ENCODE assay signal across 22 cellular contexts in genomic region chr1:80441664-80442063, GRCh38.
A peak's percentile ranks its signal among the peaks of the same experiment; 100 is the strongest.
DNase-seq lines count a peak whose midpoint lies in the region; ATAC-seq and TF ChIP-seq lines count a peak whose summit lies in the region.
"Had no signal": no experiment of that assay in that cellular context is flagged by ENCODE, and none has a peak within 500 bp of the region (broad histone marks: within the 10 kb centered on the region; RNA-seq: fewer than 3 reads in every experiment).

No MANE protein-coding gene starts in this region.

- intact Hi-C loops in CD4-positive, alpha-beta T cell (cut with DNase I, micrococcal nuclease), result no loop called here

- peak; percentile 5 for DNase-seq in NCI-H82 (lab: John Stamatoyannopoulos, UW)
- DNase-seq in NCI-H82 treated with DMSO at 0.1 percent for 48 hours (lab: John Stamatoyannopoulos, UW; ENCODE audit: unreplicated experiment), result no peak
- DNase-seq in endothelial cell (ENCODE audit: low spot score), result peak; percentile 7
- DNase-seq in renal cortical epithelial cell (ENCODE audit: low read depth), result peak; percentile 24
- DNase-seq in activated effector memory CD4-positive, alpha-beta T cell treated with Interleukin-2 at 50 U/mL for 16 hours, result no peak
- no peak for DNase-seq in CD4-positive, alpha-beta T cell
- DNase-seq in caudate nucleus (lab: John Stamatoyannopoulos, UW), result no peak
- DNase-seq: activated CD4-positive, alpha-beta T cell treated with anti-CD3 and anti-CD28 coated beads for 36 hours; activated effector memory CD4-positive, alpha-beta T cell treated with anti-CD3 and anti-CD28 coated beads, Interleukin-2, amount 50 U/mL, for 16 hours; amniotic stem cell; CD4-positive, CD25-positive, alpha-beta regulatory T cell; effector CD8-positive, alpha-beta T cell; heart right ventricle; NCI-H1092 treated with DMSO at 0.1 percent for 48 hours; NCI-H2107; NCI-H526 treated with DMSO at 0.1 percent for 48 hours; nephron progenitor cell; psoas muscle had no signal

- H3K27me3 ChIP-seq in CD4-positive, alpha-beta T cell (ENCODE audit: control insufficient read depth, insufficient read depth, low read length), result no peaks in the 10 kb centered on the region
- H3K27me3 ChIP-seq: heart right ventricle had no signal

- POLR2A ChIA-PET in CD4-positive, alpha-beta T cell (lab: Charles Lee), result no interaction called here

- 0 out of 2 replicates have a peak, but pooled peaks have one; percentile 16 for TF ChIP-seq RAD21 in Ishikawa (IDR thresholded peaks at IDR 0.05; ENCODE audit: low read depth)

- no peaks in the 10 kb centered on the region for H3K27me3 Mint-ChIP-seq in endothelial cell (ENCODE audit: unreplicated experiment)
- H3K27me3 Mint-ChIP-seq in CD4-positive, alpha-beta T cell, result no peaks in the 10 kb centered on the region
- H3K27me3 Mint-ChIP-seq: activated CD4-positive, alpha-beta T cell treated with anti-CD3 and anti-CD28 coated beads for 36 hours; CD4-positive, CD25-positive, alpha-beta regulatory T cell; memory B cell had no signal

- no peak for TF ChIP-seq CTCF in endothelial cell (IDR thresholded peaks at IDR 0.05; ENCODE audit: unreplicated experiment)
- no peak for TF ChIP-seq CTCF in CD4-positive, alpha-beta T cell (IDR thresholded peaks at IDR 0.05)

- H3K36me3 Mint-ChIP-seq in endothelial cell (ENCODE audit: low read depth, unreplicated experiment), result no peaks in the 10 kb centered on the region
- H3K36me3 Mint-ChIP-seq in CD4-positive, alpha-beta T cell (ENCODE audit: low read depth), result no peaks in the 10 kb centered on the region
- H3K36me3 Mint-ChIP-seq: CD4-positive, CD25-positive, alpha-beta regulatory T cell; memory B cell had no signal

- H3K9me3 Mint-ChIP-seq in endothelial cell (ENCODE audit: unreplicated experiment), result no peaks in the 10 kb centered on the region
- peaks cover 5% of the 10 kb centered on the region for H3K9me3 Mint-ChIP-seq in CD4-positive, alpha-beta T cell
- H3K9me3 Mint-ChIP-seq: memory B cell, nephron progenitor cell had no signal

- H3K9me3 ChIP-seq in CD4-positive, alpha-beta T cell (ENCODE audit: control insufficient read depth, low read length), result peaks cover 7% of the 10 kb centered on the region
- H3K9me3 ChIP-seq: HAP-1, heart right ventricle, psoas muscle had no signal

- no peak for TF ChIP-seq EP300 in Ishikawa (IDR thresholded peaks at IDR 0.05; ENCODE audit: borderline replicate concordance)

- no peak overlapping the region for H3K4me3 Mint-ChIP-seq in endothelial cell (ENCODE audit: unreplicated experiment)
- H3K4me3 Mint-ChIP-seq in CD4-positive, alpha-beta T cell, result no peak overlapping the region
- H3K4me3 Mint-ChIP-seq: activated CD4-positive, alpha-beta T cell treated with anti-CD3 and anti-CD28 coated beads for 36 hours; CD4-positive, CD25-positive, alpha-beta regulatory T cell; memory B cell; nephron progenitor cell had no signal

- H3K4me1 Mint-ChIP-seq in endothelial cell (ENCODE audit: unreplicated experiment), result peaks cover 20% of the 10 kb centered on the region
- H3K4me1 Mint-ChIP-seq in CD4-positive, alpha-beta T cell (ENCODE audit: low read depth), result no peaks in the 10 kb centered on the region
- H3K4me1 Mint-ChIP-seq: activated CD4-positive, alpha-beta T cell treated with anti-CD3 and anti-CD28 coated beads for 36 hours; CD4-positive, CD25-positive, alpha-beta regulatory T cell; nephron progenitor cell had no signal

- H3K27ac ChIP-seq in CD4-positive, alpha-beta T cell (ENCODE audit: low read depth, low read length), result no peak overlapping the region
- H3K27ac ChIP-seq in caudate nucleus (ENCODE audit: low read depth, low read length), result no peak overlapping the region
- H3K27ac ChIP-seq: heart right ventricle, KMS-11, psoas muscle had no signal

- H3K27ac Mint-ChIP-seq in endothelial cell (ENCODE audit: unreplicated experiment), result no peak overlapping the region
- H3K27ac Mint-ChIP-seq in CD4-positive, alpha-beta T cell, result no peak overlapping the region
- H3K27ac Mint-ChIP-seq: activated CD4-positive, alpha-beta T cell treated with anti-CD3 and anti-CD28 coated beads for 36 hours; CD4-positive, CD25-positive, alpha-beta regulatory T cell; memory B cell; nephron progenitor cell had no signal

- CTCF ChIA-PET in CD4-positive, alpha-beta T cell (lab: Charles Lee), result no interaction called here

- no peak for ATAC-seq in CD4-positive, alpha-beta T cell (ENCODE audit: poor library complexity)
- ATAC-seq: activated CD4-positive, alpha-beta T cell treated with anti-CD3 and anti-CD28 coated beads for 36 hours; heart right ventricle; psoas muscle had no signal

TF ChIP-seq in Ishikawa, 13 proteins besides CTCF, POLR2A, EP300 and RAD21:
- TF ChIP-seq MAX (IDR thresholded peaks at IDR 0.05) (no peak), NFIC (IDR thresholded peaks at IDR 0.05) (no peak), TAF1 (IDR thresholded peaks at IDR 0.05; ENCODE audit: low read depth) (no peak), CREB1 (IDR thresholded peaks at IDR 0.05; ENCODE audit: low read depth) (no peak), EGR1 (IDR thresholded peaks at IDR 0.05) (no peak), YY1 (IDR thresholded peaks at IDR 0.05; ENCODE audit: low read depth) (no peak), TCF12 (IDR thresholded peaks at IDR 0.05; ENCODE audit: low read depth) (no peak), ZBTB7A (IDR thresholded peaks at IDR 0.05; ENCODE audit: low read depth) (no peak), TEAD4 (IDR thresholded peaks at IDR 0.05) (no peak), CEBPB (IDR thresholded peaks at IDR 0.05) (no peak), FOXM1 (IDR thresholded peaks at IDR 0.05; ENCODE audit: borderline replicate concordance, low read depth) (no peak)
- TF ChIP-seq, protein P1, sequence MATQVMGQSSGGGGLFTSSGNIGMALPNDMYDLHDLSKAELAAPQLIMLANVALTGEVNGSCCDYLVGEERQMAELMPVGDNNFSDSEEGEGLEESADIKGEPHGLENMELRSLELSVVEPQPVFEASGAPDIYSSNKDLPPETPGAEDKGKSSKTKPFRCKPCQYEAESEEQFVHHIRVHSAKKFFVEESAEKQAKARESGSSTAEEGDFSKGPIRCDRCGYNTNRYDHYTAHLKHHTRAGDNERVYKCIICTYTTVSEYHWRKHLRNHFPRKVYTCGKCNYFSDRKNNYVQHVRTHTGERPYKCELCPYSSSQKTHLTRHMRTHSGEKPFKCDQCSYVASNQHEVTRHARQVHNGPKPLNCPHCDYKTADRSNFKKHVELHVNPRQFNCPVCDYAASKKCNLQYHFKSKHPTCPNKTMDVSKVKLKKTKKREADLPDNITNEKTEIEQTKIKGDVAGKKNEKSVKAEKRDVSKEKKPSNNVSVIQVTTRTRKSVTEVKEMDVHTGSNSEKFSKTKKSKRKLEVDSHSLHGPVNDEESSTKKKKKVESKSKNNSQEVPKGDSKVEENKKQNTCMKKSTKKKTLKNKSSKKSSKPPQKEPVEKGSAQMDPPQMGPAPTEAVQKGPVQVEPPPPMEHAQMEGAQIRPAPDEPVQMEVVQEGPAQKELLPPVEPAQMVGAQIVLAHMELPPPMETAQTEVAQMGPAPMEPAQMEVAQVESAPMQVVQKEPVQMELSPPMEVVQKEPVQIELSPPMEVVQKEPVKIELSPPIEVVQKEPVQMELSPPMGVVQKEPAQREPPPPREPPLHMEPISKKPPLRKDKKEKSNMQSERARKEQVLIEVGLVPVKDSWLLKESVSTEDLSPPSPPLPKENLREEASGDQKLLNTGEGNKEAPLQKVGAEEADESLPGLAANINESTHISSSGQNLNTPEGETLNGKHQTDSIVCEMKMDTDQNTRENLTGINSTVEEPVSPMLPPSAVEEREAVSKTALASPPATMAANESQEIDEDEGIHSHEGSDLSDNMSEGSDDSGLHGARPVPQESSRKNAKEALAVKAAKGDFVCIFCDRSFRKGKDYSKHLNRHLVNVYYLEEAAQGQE (IDR thresholded peaks at IDR 0.05; ENCODE audit: low read depth), result no peak
- TF ChIP-seq, protein P2, sequence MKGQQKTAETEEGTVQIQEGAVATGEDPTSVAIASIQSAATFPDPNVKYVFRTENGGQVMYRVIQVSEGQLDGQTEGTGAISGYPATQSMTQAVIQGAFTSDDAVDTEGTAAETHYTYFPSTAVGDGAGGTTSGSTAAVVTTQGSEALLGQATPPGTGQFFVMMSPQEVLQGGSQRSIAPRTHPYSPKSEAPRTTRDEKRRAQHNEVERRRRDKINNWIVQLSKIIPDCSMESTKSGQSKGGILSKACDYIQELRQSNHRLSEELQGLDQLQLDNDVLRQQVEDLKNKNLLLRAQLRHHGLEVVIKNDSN (IDR thresholded peaks at IDR 0.05), result no peak

Comparison
In these comparisons a context has a peak if more than half of its experiments do, and no peak if none do; other contexts are left out.
1. DNase-seq: peak in NCI-H82 (single experiment), endothelial cell (single experiment) and renal cortical epithelial cell (single experiment); none in NCI-H82 treated with DMSO at 0.1 percent for 48 hours (single experiment), activated effector memory CD4-positive, alpha-beta T cell treated with Interleukin-2 at 50 U/mL for 16 hours (single experiment), CD4-positive, alpha-beta T cell (0 of 10) and caudate nucleus (0 of 61).